ENCODE assay signal across 1 cellular context in the genomic region with DNA sequence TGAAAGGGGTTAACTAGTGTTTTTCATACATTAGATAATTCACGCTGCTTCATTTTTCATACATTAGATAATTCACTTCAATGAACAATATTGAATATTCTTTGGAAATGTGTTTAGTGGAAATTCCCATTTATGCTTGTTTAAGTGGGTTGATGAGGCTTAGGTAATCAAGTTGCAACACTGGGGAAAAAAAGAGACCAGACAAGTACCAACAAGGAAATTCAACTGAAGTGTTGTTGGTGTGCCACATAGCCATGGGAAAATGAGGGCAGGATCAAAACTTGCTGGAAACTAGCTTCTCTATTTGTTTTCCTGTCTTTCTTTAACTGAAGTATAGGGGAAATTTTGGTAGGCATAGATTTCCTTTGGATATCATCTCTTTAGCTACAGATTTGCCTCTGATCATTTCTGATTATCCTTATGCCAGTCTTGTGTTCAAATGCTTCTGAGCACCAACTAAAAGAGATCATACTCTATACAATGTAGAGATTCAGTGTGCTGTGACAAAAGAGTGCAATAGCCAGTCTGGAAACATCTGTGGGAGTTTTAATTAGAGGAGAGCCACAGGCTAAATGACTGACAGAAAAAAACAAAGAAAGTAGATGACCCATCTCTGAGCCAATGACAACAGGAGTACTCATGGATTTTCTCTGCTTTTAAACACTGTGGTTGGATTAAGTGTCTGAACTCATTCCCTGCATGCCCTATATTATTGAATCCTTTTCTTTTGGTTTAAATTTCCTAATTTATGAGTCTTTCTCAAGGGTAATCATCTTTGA.
TF ChIP-seq lines count a peak whose summit lies in the region.

No MANE protein-coding gene starts in this region.

TF ChIP-seq in GM23338, 12 proteins besides CTCF, POLR2A, EP300 and RAD21 (continued from another document):
- TF ChIP-seq, protein P1, sequence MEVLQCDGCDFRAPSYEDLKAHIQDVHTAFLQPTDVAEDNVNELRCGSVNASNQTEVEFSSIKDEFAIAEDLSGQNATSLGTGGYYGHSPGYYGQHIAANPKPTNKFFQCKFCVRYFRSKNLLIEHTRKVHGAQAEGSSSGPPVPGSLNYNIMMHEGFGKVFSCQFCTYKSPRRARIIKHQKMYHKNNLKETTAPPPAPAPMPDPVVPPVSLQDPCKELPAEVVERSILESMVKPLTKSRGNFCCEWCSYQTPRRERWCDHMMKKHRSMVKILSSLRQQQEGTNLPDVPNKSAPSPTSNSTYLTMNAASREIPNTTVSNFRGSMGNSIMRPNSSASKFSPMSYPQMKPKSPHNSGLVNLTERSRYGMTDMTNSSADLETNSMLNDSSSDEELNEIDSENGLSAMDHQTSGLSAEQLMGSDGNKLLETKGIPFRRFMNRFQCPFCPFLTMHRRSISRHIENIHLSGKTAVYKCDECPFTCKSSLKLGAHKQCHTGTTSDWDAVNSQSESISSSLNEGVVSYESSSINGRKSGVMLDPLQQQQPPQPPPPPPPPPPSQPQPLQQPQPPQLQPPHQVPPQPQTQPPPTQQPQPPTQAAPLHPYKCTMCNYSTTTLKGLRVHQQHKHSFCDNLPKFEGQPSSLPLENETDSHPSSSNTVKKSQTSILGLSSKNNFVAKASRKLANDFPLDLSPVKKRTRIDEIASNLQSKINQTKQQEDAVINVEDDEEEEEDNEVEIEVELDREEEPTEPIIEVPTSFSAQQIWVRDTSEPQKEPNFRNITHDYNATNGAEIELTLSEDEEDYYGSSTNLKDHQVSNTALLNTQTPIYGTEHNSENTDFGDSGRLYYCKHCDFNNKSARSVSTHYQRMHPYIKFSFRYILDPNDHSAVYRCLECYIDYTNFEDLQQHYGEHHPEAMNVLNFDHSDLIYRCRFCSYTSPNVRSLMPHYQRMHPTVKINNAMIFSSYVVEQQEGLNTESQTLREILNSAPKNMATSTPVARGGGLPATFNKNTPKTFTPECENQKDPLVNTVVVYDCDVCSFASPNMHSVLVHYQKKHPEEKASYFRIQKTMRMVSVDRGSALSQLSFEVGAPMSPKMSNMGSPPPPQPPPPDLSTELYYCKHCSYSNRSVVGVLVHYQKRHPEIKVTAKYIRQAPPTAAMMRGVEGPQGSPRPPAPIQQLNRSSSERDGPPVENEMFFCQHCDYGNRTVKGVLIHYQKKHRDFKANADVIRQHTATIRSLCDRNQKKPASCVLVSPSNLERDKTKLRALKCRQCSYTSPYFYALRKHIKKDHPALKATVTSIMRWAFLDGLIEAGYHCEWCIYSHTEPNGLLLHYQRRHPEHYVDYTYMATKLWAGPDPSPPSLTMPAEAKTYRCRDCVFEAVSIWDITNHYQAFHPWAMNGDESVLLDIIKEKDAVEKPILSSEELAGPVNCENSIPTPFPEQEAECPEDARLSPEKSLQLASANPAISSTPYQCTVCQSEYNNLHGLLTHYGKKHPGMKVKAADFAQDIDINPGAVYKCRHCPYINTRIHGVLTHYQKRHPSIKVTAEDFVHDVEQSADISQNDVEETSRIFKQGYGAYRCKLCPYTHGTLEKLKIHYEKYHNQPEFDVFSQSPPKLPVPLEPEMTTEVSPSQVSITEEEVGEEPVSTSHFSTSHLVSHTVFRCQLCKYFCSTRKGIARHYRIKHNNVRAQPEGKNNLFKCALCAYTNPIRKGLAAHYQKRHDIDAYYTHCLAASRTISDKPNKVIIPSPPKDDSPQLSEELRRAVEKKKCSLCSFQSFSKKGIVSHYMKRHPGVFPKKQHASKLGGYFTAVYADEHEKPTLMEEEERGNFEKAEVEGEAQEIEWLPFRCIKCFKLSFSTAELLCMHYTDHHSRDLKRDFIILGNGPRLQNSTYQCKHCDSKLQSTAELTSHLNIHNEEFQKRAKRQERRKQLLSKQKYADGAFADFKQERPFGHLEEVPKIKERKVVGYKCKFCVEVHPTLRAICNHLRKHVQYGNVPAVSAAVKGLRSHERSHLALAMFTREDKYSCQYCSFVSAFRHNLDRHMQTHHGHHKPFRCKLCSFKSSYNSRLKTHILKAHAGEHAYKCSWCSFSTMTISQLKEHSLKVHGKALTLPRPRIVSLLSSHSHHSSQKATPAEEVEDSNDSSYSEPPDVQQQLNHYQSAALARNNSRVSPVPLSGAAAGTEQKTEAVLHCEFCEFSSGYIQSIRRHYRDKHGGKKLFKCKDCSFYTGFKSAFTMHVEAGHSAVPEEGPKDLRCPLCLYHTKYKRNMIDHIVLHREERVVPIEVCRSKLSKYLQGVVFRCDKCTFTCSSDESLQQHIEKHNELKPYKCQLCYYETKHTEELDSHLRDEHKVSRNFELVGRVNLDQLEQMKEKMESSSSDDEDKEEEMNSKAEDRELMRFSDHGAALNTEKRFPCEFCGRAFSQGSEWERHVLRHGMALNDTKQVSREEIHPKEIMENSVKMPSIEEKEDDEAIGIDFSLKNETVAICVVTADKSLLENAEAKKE (CRISPR knock-in tag; IDR thresholded peaks at IDR 0.05), result no peak
- TF ChIP-seq CREB1 (CRISPR knock-in tag; IDR thresholded peaks at IDR 0.05; ENCODE audit: low read depth) (no peak), EZH2 (IDR thresholded peaks at IDR 0.05; ENCODE audit: low read depth, unreplicated experiment) (no peak), ZNF114 (CRISPR knock-in tag; IDR thresholded peaks at IDR 0.05) (no peak), STAT1 (IDR thresholded peaks at IDR 0.05; ENCODE audit: unreplicated experiment) (no peak), POLR2AphosphoS5 (IDR thresholded peaks at IDR 0.05; ENCODE audit: low read depth) (no peak), EZH2phosphoT487 (IDR thresholded peaks at IDR 0.05; ENCODE audit: unreplicated experiment) (no peak), ZNF331 (CRISPR knock-in tag; IDR thresholded peaks at IDR 0.05; ENCODE audit: low read depth) (no peak), JUNB (IDR thresholded peaks at IDR 0.05; ENCODE audit: unreplicated experiment) (no peak)
- TF ChIP-seq, protein P2, sequence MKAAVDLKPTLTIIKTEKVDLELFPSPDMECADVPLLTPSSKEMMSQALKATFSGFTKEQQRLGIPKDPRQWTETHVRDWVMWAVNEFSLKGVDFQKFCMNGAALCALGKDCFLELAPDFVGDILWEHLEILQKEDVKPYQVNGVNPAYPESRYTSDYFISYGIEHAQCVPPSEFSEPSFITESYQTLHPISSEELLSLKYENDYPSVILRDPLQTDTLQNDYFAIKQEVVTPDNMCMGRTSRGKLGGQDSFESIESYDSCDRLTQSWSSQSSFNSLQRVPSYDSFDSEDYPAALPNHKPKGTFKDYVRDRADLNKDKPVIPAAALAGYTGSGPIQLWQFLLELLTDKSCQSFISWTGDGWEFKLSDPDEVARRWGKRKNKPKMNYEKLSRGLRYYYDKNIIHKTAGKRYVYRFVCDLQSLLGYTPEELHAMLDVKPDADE (IDR thresholded peaks at IDR 0.05), result no peak
- TF ChIP-seq, protein P3, sequence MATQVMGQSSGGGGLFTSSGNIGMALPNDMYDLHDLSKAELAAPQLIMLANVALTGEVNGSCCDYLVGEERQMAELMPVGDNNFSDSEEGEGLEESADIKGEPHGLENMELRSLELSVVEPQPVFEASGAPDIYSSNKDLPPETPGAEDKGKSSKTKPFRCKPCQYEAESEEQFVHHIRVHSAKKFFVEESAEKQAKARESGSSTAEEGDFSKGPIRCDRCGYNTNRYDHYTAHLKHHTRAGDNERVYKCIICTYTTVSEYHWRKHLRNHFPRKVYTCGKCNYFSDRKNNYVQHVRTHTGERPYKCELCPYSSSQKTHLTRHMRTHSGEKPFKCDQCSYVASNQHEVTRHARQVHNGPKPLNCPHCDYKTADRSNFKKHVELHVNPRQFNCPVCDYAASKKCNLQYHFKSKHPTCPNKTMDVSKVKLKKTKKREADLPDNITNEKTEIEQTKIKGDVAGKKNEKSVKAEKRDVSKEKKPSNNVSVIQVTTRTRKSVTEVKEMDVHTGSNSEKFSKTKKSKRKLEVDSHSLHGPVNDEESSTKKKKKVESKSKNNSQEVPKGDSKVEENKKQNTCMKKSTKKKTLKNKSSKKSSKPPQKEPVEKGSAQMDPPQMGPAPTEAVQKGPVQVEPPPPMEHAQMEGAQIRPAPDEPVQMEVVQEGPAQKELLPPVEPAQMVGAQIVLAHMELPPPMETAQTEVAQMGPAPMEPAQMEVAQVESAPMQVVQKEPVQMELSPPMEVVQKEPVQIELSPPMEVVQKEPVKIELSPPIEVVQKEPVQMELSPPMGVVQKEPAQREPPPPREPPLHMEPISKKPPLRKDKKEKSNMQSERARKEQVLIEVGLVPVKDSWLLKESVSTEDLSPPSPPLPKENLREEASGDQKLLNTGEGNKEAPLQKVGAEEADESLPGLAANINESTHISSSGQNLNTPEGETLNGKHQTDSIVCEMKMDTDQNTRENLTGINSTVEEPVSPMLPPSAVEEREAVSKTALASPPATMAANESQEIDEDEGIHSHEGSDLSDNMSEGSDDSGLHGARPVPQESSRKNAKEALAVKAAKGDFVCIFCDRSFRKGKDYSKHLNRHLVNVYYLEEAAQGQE (IDR thresholded peaks at IDR 0.05; ENCODE audit: unreplicated experiment), result no peak
